Comparison of ENCODE assay signal across 14 cellular contexts in genomic region chr5:31317642-31318041, GRCh38.
DNase-seq lines count a peak whose midpoint lies in the region; ATAC-seq and TF ChIP-seq lines count a peak whose summit lies in the region.
"Had no signal": no experiment of that assay in that cellular context is flagged by ENCODE, and none has a peak within 500 bp of the region (broad histone marks: within the 10 kb centered on the region; RNA-seq: fewer than 3 reads in every experiment).

No MANE protein-coding gene starts in this region.

- DNase-seq in HEK293T (ENCODE audit: extremely low spot score) (peak; percentile 11), ecto neural progenitor cell (ENCODE audit: low spot score) (peak; percentile 59), islet precursor cell (peak; percentile 82), NCI-H510A treated with DMSO at 0.1 percent for 48 hours (lab: John Stamatoyannopoulos, UW) (no peak), MV-4-11 (lab: John Stamatoyannopoulos, UW) (no peak)
- DNase-seq: CD4-positive, alpha-beta memory T cell; GM23248; HFFc6; NCI-H187; NCI-H446; PC-9 had no signal

- ATAC-seq in HG03432 (IDR thresholded peaks at IDR 0.05; ENCODE audit: unreplicated experiment) (no peak), GM18873 (IDR thresholded peaks at IDR 0.05; ENCODE audit: low FRiP score, unreplicated experiment) (no peak)
- ATAC-seq: GM12878 had no signal

- CTCF ChIA-PET in HEK293T (lab: Yijun Ruan, JAX), result no interaction called here

- POLR2A ChIA-PET in HEK293T (lab: Yijun Ruan, JAX), result no interaction called here

TF ChIP-seq in HEK293T, 16 proteins besides CTCF, POLR2A, EP300 and RAD21:
- no peak for TF ChIP-seq PKNOX1 (IDR thresholded peaks at IDR 0.05)
- TF ChIP-seq NFRKB (IDR thresholded peaks at IDR 0.05), result no peak
- no peak for TF ChIP-seq FOXM1 (IDR thresholded peaks at IDR 0.05; ENCODE audit: borderline replicate concordance)
- TF ChIP-seq SUZ12 (IDR thresholded peaks at IDR 0.05), result no peak

Comparison
In these comparisons a context has a peak if more than half of its experiments do, and no peak if none do; other contexts are left out.
1. DNase-seq: peak in HEK293T (single experiment), ecto neural progenitor cell (single experiment) and islet precursor cell (single experiment); none in NCI-H510A treated with DMSO at 0.1 percent for 48 hours (single experiment) and MV-4-11 (single experiment).